22 cellular contexts compared by ENCODE assay signal in genomic region chr2:62407838-62408589, GRCh38.
DNase-seq lines count a peak whose midpoint lies in the region; ATAC-seq, FAIRE-seq and TF ChIP-seq lines count a peak whose summit lies in the region.
"Had no signal": no experiment of that assay in that cellular context is flagged by ENCODE, and none has a peak within 500 bp of the region (broad histone marks: within the 10 kb centered on the region; RNA-seq: fewer than 3 reads in every experiment).

No MANE protein-coding gene starts in this region.

- H3K4me3 Mint-ChIP-seq in nephron (no peak overlapping the region), type B pancreatic cell (no peak overlapping the region)
- H3K4me3 Mint-ChIP-seq in activated CD4-positive, alpha-beta T cell treated with anti-CD3 and anti-CD28 coated beads, Interleukin-2, amount 10 ng/mL, durations not matched to agents 24 days and 14 days = no peak overlapping the region
- H3K4me3 Mint-ChIP-seq in activated CD8-positive, alpha-beta memory T cell treated with anti-CD3 and anti-CD28 coated beads, Interleukin-2, amount 10 ng/mL, durations not matched to agents 7 days and 5 days = no peak overlapping the region
- H3K4me3 Mint-ChIP-seq: CD4-positive, CD25-positive, alpha-beta regulatory T cell; IgD-negative memory B cell had no signal

- H4K8ac ChIP-seq in H1 (ENCODE audit: extremely low read depth, insufficient read depth, low read length) = no peak overlapping the region

- peak; percentile 41 for ATAC-seq in left ventricle myocardium superior
- no peak for ATAC-seq in heart right ventricle
- no peak for ATAC-seq in activated CD8-positive, alpha-beta memory T cell treated with anti-CD3 and anti-CD28 coated beads, Interleukin-2, amount 10 ng/mL, durations not matched to agents 7 days and 5 days
- ATAC-seq: Panc1 had no signal

- H4K20me1 ChIP-seq in H1 (replicated peaks in 1 of 2; ENCODE audit: control insufficient read depth in 1 of 2, insufficient read depth in 2 of 2, low read length in 2 of 2) (no peaks in the 10 kb centered on the region), mammary epithelial cell (ENCODE audit: insufficient read depth, low read length) (no peaks in the 10 kb centered on the region)

- H3K27me3 ChIP-seq in heart right ventricle = no peaks in the 10 kb centered on the region
- no peaks in the 10 kb centered on the region for H3K27me3 ChIP-seq in H1 (replicated peaks in 1 of 4; ENCODE audit: control insufficient read depth in 3 of 4, extremely low read depth in 1 of 4, insufficient read depth in 3 of 4, low read length in 3 of 4)
- H3K27me3 ChIP-seq in mammary epithelial cell (ENCODE audit: insufficient read depth, low read length) = no peaks in the 10 kb centered on the region
- H3K27me3 ChIP-seq: BE2C had no signal

- no peaks in the 10 kb centered on the region for H3K79me1 ChIP-seq in H1 (ENCODE audit: low read depth, low read length)

- no peak overlapping the region for H3K4me3 ChIP-seq in heart right ventricle
- H3K4me3 ChIP-seq in H1 (ENCODE audit: extremely low read depth in 1 of 4, insufficient read depth in 2 of 4, low read depth in 3 of 4, low read length in 4 of 4) = no peak overlapping the region
- no peak overlapping the region for H3K4me3 ChIP-seq in mammary epithelial cell (replicated peaks in 1 of 3; ENCODE audit: insufficient read depth in 1 of 3, low read depth in 2 of 3, low read length in 3 of 3)

- no TSS peak for BruUV-seq in mammary epithelial cell (replicated peaks; lab: Mats Ljungman, UMichigan)

- 0 out of 2 replicates have a peak overlapping the region, but pooled peaks have one; percentile 14 for H2BK15ac ChIP-seq in H1 (ENCODE audit: low read length)

- intact Hi-C loops in left ventricle myocardium superior (cut with micrococcal nuclease) = no loop called here
- intact Hi-C loops in heart right ventricle (cut with DNase I) = loop anchor here in 4 of 10 donors (10.0 kb wide), 2 partner anchors 113 to 213 kb away; partner anchors contain the start of gene B3GNT2 (in 3 of the 4)
- intact Hi-C loops in mammary epithelial cell (cut with micrococcal nuclease) = no loop called here
- intact Hi-C loops in activated CD4-positive, alpha-beta T cell treated with anti-CD3 and anti-CD28 coated beads, Interleukin-2, amount 10 ng/mL, durations not matched to agents 24 days and 14 days (cut with micrococcal nuclease) = no loop called here

- CTCF ChIA-PET in H1 (lab: Charles Lee; ENCODE audit: partially characterized antibody) = interaction anchor here (0.6 to 1.4 kb wide), 9 partner anchors 74 to 413 kb away, joined by 3 to 5 read pairs (median 3); no protein-coding TSS in a partner anchor
- CTCF ChIA-PET in mammary epithelial cell (lab: Charles Lee; ENCODE audit: low non-redundant PET) = interaction anchor here (0.5 to 0.6 kb wide), 2 partner anchors 83 to 407 kb away, joined by 3 to 4 read pairs; no protein-coding TSS in a partner anchor
- CTCF ChIA-PET in activated CD8-positive, alpha-beta memory T cell treated with anti-CD3 and anti-CD28 coated beads, Interleukin-2, amount 10 ng/mL, durations not matched to agents 7 days and 5 days (lab: Charles Lee) = no interaction called here

- H3K4me1 ChIP-seq in heart right ventricle (peaks cover 9 to 57% (median 35%) of the 10 kb centered on the region in 9 donors), H1 (replicated peaks in 1 of 4; ENCODE audit: control insufficient read depth in 3 of 4, insufficient read depth in 4 of 4, low read length in 3 of 4) (peaks cover 7 to 12% (median 9%) of the 10 kb centered on the region in 4 experiments; a peak in 6 of 7 replicates), mammary epithelial cell (ENCODE audit: insufficient read depth, low read length) (peaks cover 18% of the 10 kb centered on the region)

- H2AFZ ChIP-seq in H1 (ENCODE audit: low read length) (no peak overlapping the region), mammary epithelial cell (ENCODE audit: low read depth, low read length) (no peak overlapping the region)

- no peak for TF ChIP-seq RAD21 in H1 (IDR thresholded peaks at IDR 0.05 in 1 of 2, conservative IDR thresholded peaks at IDR 0.05 in 1 of 2; ENCODE audit: low read depth in 2 of 2, low read length in 2 of 2)

- H3K9me3 Mint-ChIP-seq in nephron (no peaks in the 10 kb centered on the region), type B pancreatic cell (no peaks in the 10 kb centered on the region)
- H3K9me3 Mint-ChIP-seq in activated CD4-positive, alpha-beta T cell treated with anti-CD3 and anti-CD28 coated beads, Interleukin-2, amount 10 ng/mL, durations not matched to agents 24 days and 14 days = no peaks in the 10 kb centered on the region
- no peaks in the 10 kb centered on the region for H3K9me3 Mint-ChIP-seq in activated CD8-positive, alpha-beta memory T cell treated with anti-CD3 and anti-CD28 coated beads, Interleukin-2, amount 10 ng/mL, durations not matched to agents 7 days and 5 days (ENCODE audit: low read depth)
- H3K9me3 Mint-ChIP-seq: CD4-positive, CD25-positive, alpha-beta regulatory T cell; IgD-negative memory B cell had no signal

- TF ChIP-seq EP300 in H1 (IDR thresholded peaks at IDR 0.05; ENCODE audit: borderline replicate concordance in 1 of 2, low read depth in 2 of 2, low read length in 2 of 2) = no peak

- H2BK120ac ChIP-seq in H1 (replicated peaks; ENCODE audit: low read depth, low read length) = no peak overlapping the region

- no peak overlapping the region for H3K4me2 ChIP-seq in H1 (ENCODE audit: insufficient read depth in 1 of 2, low read depth in 2 of 2, low read length in 2 of 2)
- H3K4me2 ChIP-seq in mammary epithelial cell (ENCODE audit: insufficient read depth, low read depth, low read length) = no peak overlapping the region
- H3K4me2 ChIP-seq: SK-N-SH had no signal

- H2AK5ac ChIP-seq in H1 (ENCODE audit: low read depth, low read length) = no peak overlapping the region

- H2BK5ac ChIP-seq in H1 (ENCODE audit: low read depth, low read length) = no peak overlapping the region

- H3K9me3 ChIP-seq in heart right ventricle = no peaks in the 10 kb centered on the region
- H3K9me3 ChIP-seq in H1 (ENCODE audit: insufficient read depth in 2 of 2, low read depth in 1 of 2, low read length in 1 of 2) = peaks cover 0 to 10% of the 10 kb centered on the region in 2 experiments; a peak in 1 of 4 replicates
- H3K9me3 ChIP-seq in mammary epithelial cell (replicated peaks; ENCODE audit: insufficient read depth, low read length) = no peaks in the 10 kb centered on the region
- H3K9me3 ChIP-seq: BE2C, SK-N-SH had no signal

- H4K5ac ChIP-seq in H1 (ENCODE audit: insufficient read length, low read depth, low read length) = no peak overlapping the region

- no peak overlapping the region for H3K14ac ChIP-seq in H1 (ENCODE audit: insufficient read length)

- dilution Hi-C loops in mammary epithelial cell (cut with HindIII; ENCODE audit: low sequenced_read_pairs) = no loop called here

- POLR2A ChIA-PET in H1 (lab: Charles Lee; ENCODE audit: partially characterized antibody) = no interaction called here

- H3K9ac ChIP-seq in H1 (replicated peaks in 1 of 4; ENCODE audit: extremely low read depth in 1 of 4, low read depth in 3 of 4, low read length in 3 of 4) (no peak overlapping the region), mammary epithelial cell (ENCODE audit: insufficient read depth, low read length) (no peak overlapping the region)
- H3K9ac ChIP-seq: SK-N-SH had no signal

- H3K27me3 Mint-ChIP-seq in nephron (ENCODE audit: low read depth) (peaks cover 12% of the 10 kb centered on the region), type B pancreatic cell (no peaks in the 10 kb centered on the region)
- no peaks in the 10 kb centered on the region for H3K27me3 Mint-ChIP-seq in activated CD4-positive, alpha-beta T cell treated with anti-CD3 and anti-CD28 coated beads, Interleukin-2, amount 10 ng/mL, durations not matched to agents 24 days and 14 days
- no peaks in the 10 kb centered on the region for H3K27me3 Mint-ChIP-seq in activated CD8-positive, alpha-beta memory T cell treated with anti-CD3 and anti-CD28 coated beads, Interleukin-2, amount 10 ng/mL, durations not matched to agents 7 days and 5 days
- H3K27me3 Mint-ChIP-seq: CD4-positive, CD25-positive, alpha-beta regulatory T cell; IgD-negative memory B cell had no signal

- H3K4me1 Mint-ChIP-seq in nephron (peaks cover 30% of the 10 kb centered on the region), type B pancreatic cell (ENCODE audit: unreplicated experiment) (peaks cover 36% of the 10 kb centered on the region)
- peaks cover 4% of the 10 kb centered on the region for H3K4me1 Mint-ChIP-seq in activated CD4-positive, alpha-beta T cell treated with anti-CD3 and anti-CD28 coated beads, Interleukin-2, amount 10 ng/mL, durations not matched to agents 24 days and 14 days
- peaks cover 9% of the 10 kb centered on the region for H3K4me1 Mint-ChIP-seq in activated CD8-positive, alpha-beta memory T cell treated with anti-CD3 and anti-CD28 coated beads, Interleukin-2, amount 10 ng/mL, durations not matched to agents 7 days and 5 days

- H2BK12ac ChIP-seq in H1 (ENCODE audit: low read depth, low read length) = peak overlapping the region; percentile 61; the same call in 1 of the 2 replicates

- H3K4ac ChIP-seq in H1 (replicated peaks; ENCODE audit: insufficient read length, low read depth, low read length) = no peak overlapping the region

- H3K79me2 ChIP-seq in H1 (ENCODE audit: control insufficient read depth in 1 of 2, insufficient read depth in 2 of 2, low read length in 2 of 2) (no peaks in the 10 kb centered on the region), mammary epithelial cell (ENCODE audit: insufficient read depth, low read length) (no peaks in the 10 kb centered on the region)

- H3K56ac ChIP-seq in H1 (replicated peaks; ENCODE audit: insufficient read length, low read depth, low read length) = no peak overlapping the region

- no peaks in the 10 kb centered on the region for H3K36me3 ChIP-seq in heart right ventricle
- no peaks in the 10 kb centered on the region for H3K36me3 ChIP-seq in H1 (ENCODE audit: control insufficient read depth in 2 of 4, insufficient read depth in 4 of 4, low read length in 3 of 4)
- no peaks in the 10 kb centered on the region for H3K36me3 ChIP-seq in mammary epithelial cell (ENCODE audit: insufficient read depth, low read length)
- H3K36me3 ChIP-seq: BE2C had no signal

- H3K36me3 Mint-ChIP-seq in nephron (ENCODE audit: low read depth) (no peaks in the 10 kb centered on the region), type B pancreatic cell (no peaks in the 10 kb centered on the region)
- H3K36me3 Mint-ChIP-seq in activated CD4-positive, alpha-beta T cell treated with anti-CD3 and anti-CD28 coated beads, Interleukin-2, amount 10 ng/mL, durations not matched to agents 24 days and 14 days (ENCODE audit: low read depth) = no peaks in the 10 kb centered on the region
- H3K36me3 Mint-ChIP-seq in activated CD8-positive, alpha-beta memory T cell treated with anti-CD3 and anti-CD28 coated beads, Interleukin-2, amount 10 ng/mL, durations not matched to agents 7 days and 5 days = no peaks in the 10 kb centered on the region
- H3K36me3 Mint-ChIP-seq: CD4-positive, CD25-positive, alpha-beta regulatory T cell; IgD-negative memory B cell had no signal

- H3K23ac ChIP-seq in H1 (ENCODE audit: insufficient read length) = no peak overlapping the region

- DNase-seq in left ventricle myocardium superior = peak; percentile 49
- no peak for DNase-seq in heart right ventricle
- DNase-seq in H1 (ENCODE audit: low read depth in 1 of 2, low spot score in 2 of 2) = no peak
- no peak for DNase-seq in type B pancreatic cell (ENCODE audit: extremely low spot score, unreplicated experiment)
- no peak for DNase-seq in mammary epithelial cell
- DNase-seq in activated CD4-positive, alpha-beta T cell treated with anti-CD3 and anti-CD28 coated beads, Interleukin-2, amount 10 ng/mL, durations not matched to agents 24 days and 14 days = no peak
- DNase-seq in activated CD8-positive, alpha-beta memory T cell treated with anti-CD3 and anti-CD28 coated beads, Interleukin-2, amount 10 ng/mL, durations not matched to agents 7 days and 5 days = no peak
- DNase-seq: BE2C; CD4-positive, CD25-positive, alpha-beta regulatory T cell; COR-L47; HCEC 1CT; Karpas-422; NCI-H1417 treated with DMSO at 0.1 percent for 48 hours; NCI-H187 treated with DMSO at 0.1 percent for 48 hours; NCI-H226; SHP77; SK-N-SH had no signal

- H2BK20ac ChIP-seq in H1 (ENCODE audit: low read length) = 0 out of 2 replicates have a peak overlapping the region, but pooled peaks have one; percentile 25

- H3K18ac ChIP-seq in H1 (ENCODE audit: extremely low read depth, low read length) = peak overlapping the region; percentile 39; the same call in 1 of the 2 replicates

- H4K91ac ChIP-seq in H1 (replicated peaks; ENCODE audit: insufficient read length, low read length) = no peak overlapping the region

- no peak for TF ChIP-seq POLR2A in H1 (IDR thresholded peaks at IDR 0.05; ENCODE audit: control extremely low read depth in 1 of 2, low read depth in 2 of 2, low read length in 2 of 2)

- H3K23me2 ChIP-seq in H1 (ENCODE audit: low read depth, low read length) = no peaks in the 10 kb centered on the region

- in situ Hi-C loops in mammary epithelial cell (cut with MboI; ENCODE audit: low sequenced_read_pairs in 2 of 2) = no loop called here

- FAIRE-seq in H1 (lab: Jason Lieb, UNC) = no peak
- FAIRE-seq: A204.1, HTR-8/SVneo had no signal

- TF ChIP-seq CTCF in heart right ventricle (IDR thresholded peaks at IDR 0.05) = no peak
- no peak for TF ChIP-seq CTCF in H1 (IDR thresholded peaks at IDR 0.05; ENCODE audit: control extremely low read depth in 1 of 3, insufficient read depth in 1 of 3, low read depth in 1 of 3, low read length in 3 of 3)
- no peak for TF ChIP-seq CTCF in nephron (IDR thresholded peaks at IDR 0.05; ENCODE audit: unreplicated experiment in 3 of 3)
- TF ChIP-seq CTCF in type B pancreatic cell (conservative IDR thresholded peaks at IDR 0.05) = no peak
- TF ChIP-seq CTCF in mammary epithelial cell (conservative IDR thresholded peaks at IDR 0.05 in 1 of 2, IDR thresholded peaks at IDR 0.05 in 1 of 2; ENCODE audit: extremely low read depth in 1 of 2, insufficient read depth in 1 of 2, low read depth in 1 of 2, low read length in 2 of 2) = no peak

- H3K27ac ChIP-seq in heart right ventricle (no peak overlapping the region), H1 (ENCODE audit: low read depth, low read length) (no peak overlapping the region), mammary epithelial cell (ENCODE audit: insufficient read depth, low read depth, low read length) (no peak overlapping the region)

- WGBS in heart right ventricle, 2 donors = 57 to 66% methylated on average over 15 of the region's 15 CpGs
- 90% methylated on average over 15 of the region's 15 CpGs; no CpG with 5 or more reads in 1 of the 2 experiments for WGBS in H1 (ENCODE audit: extremely low coverage in 1 of 2, insufficient coverage in 1 of 2, insufficient read length in 1 of 2, insufficient replicate concordance in 2 of 2, low coverage in 1 of 2, low lambda C conversion rate in 2 of 2, missing lambda C conversion rate in 1 of 2), 2 experiments
- WGBS in mammary epithelial cell (ENCODE audit: low coverage, missing lambda C conversion rate) = 87% methylated on average over 12 of the region's 15 CpGs

- peak overlapping the region; percentile 16 to 53 (median 18) for H3K27ac Mint-ChIP-seq in nephron
- H3K27ac Mint-ChIP-seq in type B pancreatic cell = peak overlapping the region; percentile 97
- H3K27ac Mint-ChIP-seq in activated CD4-positive, alpha-beta T cell treated with anti-CD3 and anti-CD28 coated beads, Interleukin-2, amount 10 ng/mL, durations not matched to agents 24 days and 14 days = no peak overlapping the region
- H3K27ac Mint-ChIP-seq in activated CD8-positive, alpha-beta memory T cell treated with anti-CD3 and anti-CD28 coated beads, Interleukin-2, amount 10 ng/mL, durations not matched to agents 7 days and 5 days = no peak overlapping the region

Comparison
In these comparisons a context has a peak if more than half of its experiments do, and no peak if none do; other contexts are left out.
1. H3K27ac Mint-ChIP-seq: peak in nephron (3 of 3) and type B pancreatic cell (single experiment); none in activated CD4-positive, alpha-beta T cell treated with anti-CD3 and anti-CD28 coated beads, Interleukin-2, amount 10 ng/mL, durations not matched to agents 24 days and 14 days (single experiment) and activated CD8-positive, alpha-beta memory T cell treated with anti-CD3 and anti-CD28 coated beads, Interleukin-2, amount 10 ng/mL, durations not matched to agents 7 days and 5 days (single experiment).